20 cellular contexts compared by ENCODE assay signal in genomic region chr3:182728248-182728647, GRCh38.
"Had no signal": no experiment of that assay in that cellular context is flagged by ENCODE, and none has a peak within 500 bp of the region (broad histone marks: within the 10 kb centered on the region; RNA-seq: fewer than 3 reads in every experiment).

No MANE protein-coding gene starts in this region.

- H3K27ac ChIP-seq: RWPE1 had no signal

- H3K9me3 ChIP-seq: MG63 had no signal

- DNase-seq: Karpas-422, KG1, MG63, NCI-H1092, NCI-H1105 treated with DMSO at 0.1 percent for 48 hours, NCI-H1417 treated with DMSO at 0.1 percent for 48 hours, NCI-H146, NCI-H1694 treated with DMSO at 0.1 percent for 48 hours, NCI-H1930, NCI-H2081, NCI-H2107, NCI-H2227 treated with DMSO at 0.1 percent for 48 hours, NCI-H524 treated with DMSO at 0.1 percent for 48 hours, NCI-H69, NCI-H774, PC-3, SHP77, SW 1271 had no signal

- ATAC-seq: Panc1, PC-3 had no signal

- H3K36me3 ChIP-seq: MG63 had no signal

- H3K4me3 ChIP-seq: MG63 had no signal
